ENCODE assay signal across 13 cellular contexts in genomic region chr5:35904443-35905132, GRCh38. TPM values are rescaled to one million over a fixed set of nuclear protein-coding genes. Genes with fewer than 3 reads are reported as not detected.
DNase-seq lines count a peak whose midpoint lies in the region; ATAC-seq, FAIRE-seq and TF ChIP-seq lines count a peak whose summit lies in the region.
"Had no signal": no experiment of that assay in that cellular context is flagged by ENCODE, and none has a peak within 500 bp of the region (broad histone marks: within the 10 kb centered on the region; RNA-seq: fewer than 3 reads in every experiment).

No MANE protein-coding gene starts in this region.

- H3K27ac Mint-ChIP-seq in activated CD8-positive, alpha-beta T cell treated with anti-CD3 and anti-CD28 coated beads, Interleukin-2, amount 10 ng/mL, durations not matched to agents 7 days and 5 days: peak overlapping the region; percentile 85
- H3K27ac Mint-ChIP-seq: H9 had no signal

- H3K4me1 ChIP-seq in aorta (ENCODE audit: control insufficient read depth in 1 of 2, insufficient read depth in 2 of 2, low read length in 2 of 2) (no peaks in the 10 kb centered on the region), mesenchymal stem cell (ENCODE audit: control insufficient read depth, insufficient read depth, low read depth, low read length) (no peaks in the 10 kb centered on the region)
- H3K4me1 ChIP-seq: left lung, right atrium auricular region had no signal

- POLR2A ChIA-PET in activated CD8-positive, alpha-beta T cell treated with anti-CD3 and anti-CD28 coated beads, Interleukin-2, amount 10 ng/mL, durations not matched to agents 7 days and 5 days (lab: Charles Lee): interaction anchor here (0.7 to 1.5 kb wide), 5 partner anchors 23 to 72 kb away, joined by 3 to 6 read pairs (median 5); no protein-coding TSS in a partner anchor

- H3K4me3 Mint-ChIP-seq in activated CD8-positive, alpha-beta T cell treated with anti-CD3 and anti-CD28 coated beads, Interleukin-2, amount 10 ng/mL, durations not matched to agents 7 days and 5 days: peak overlapping the region; percentile 24
- H3K4me3 Mint-ChIP-seq: H9 had no signal

- H2BK15ac ChIP-seq in mesenchymal stem cell (ENCODE audit: low read depth, poor library complexity, severe bottlenecking): no peak overlapping the region

- peak; percentile 69 for DNase-seq in GM10266 (ENCODE audit: extremely low spot score)
- no peak for DNase-seq in GM19239 (ENCODE audit: insufficient read length, low spot score)
- DNase-seq in activated CD8-positive, alpha-beta T cell treated with anti-CD3 and anti-CD28 coated beads, Interleukin-2, amount 10 ng/mL, durations not matched to agents 7 days and 5 days: peak; percentile 41
- no peak for DNase-seq in NCI-H1105 treated with DMSO at 0.1 percent for 48 hours (lab: John Stamatoyannopoulos, UW)
- no peak for DNase-seq in aorta
- no peak for DNase-seq in mesenchymal stem cell
- no peak for DNase-seq in DMS79 (lab: John Stamatoyannopoulos, UW)
- DNase-seq: DMS53, H9, left lung had no signal

- H4K91ac ChIP-seq in mesenchymal stem cell (ENCODE audit: low read length): no peak overlapping the region

- ATAC-seq in HG02938 (IDR thresholded peaks at IDR 0.05; ENCODE audit: unreplicated experiment) (peak; percentile 79), aorta (ENCODE audit: low FRiP score) (no peak)
- ATAC-seq in activated CD8-positive, alpha-beta T cell treated with anti-CD3 and anti-CD28 coated beads, Interleukin-2, amount 10 ng/mL, durations not matched to agents 7 days and 5 days: peak; percentile 20
- ATAC-seq: left lung had no signal

- no peak for TF ChIP-seq CTCF in GM10266 (IDR thresholded peaks at IDR 0.05; ENCODE audit: control insufficient read depth, insufficient read depth, low read depth, missing control alignments)

- CTCF ChIA-PET in activated CD8-positive, alpha-beta T cell treated with anti-CD3 and anti-CD28 coated beads, Interleukin-2, amount 10 ng/mL, durations not matched to agents 7 days and 5 days (lab: Charles Lee): interaction anchor here (1.0 to 5.7 kb wide), 5 partner anchors 21 to 232 kb away, joined by 3 to 29 read pairs (median 4); no protein-coding TSS in a partner anchor

- no peak overlapping the region for H3K4me2 ChIP-seq in mesenchymal stem cell (ENCODE audit: low read length, poor library complexity, severe bottlenecking)

- H3K4me3 ChIP-seq in aorta (ENCODE audit: low read length in 2 of 2): no peak overlapping the region
- no peak overlapping the region for H3K4me3 ChIP-seq in mesenchymal stem cell (ENCODE audit: insufficient read depth in 1 of 2, low read depth in 1 of 2, low read length in 2 of 2)
- H3K4me3 ChIP-seq: cardiac muscle cell, left lung, right atrium auricular region had no signal

- H3K14ac ChIP-seq in mesenchymal stem cell (ENCODE audit: low read length in 2 of 2): no peak overlapping the region

- no peaks in the 10 kb centered on the region for H3K79me1 ChIP-seq in mesenchymal stem cell (replicated peaks; ENCODE audit: low read length, poor library complexity, severe bottlenecking)

- H3K36me3 ChIP-seq in aorta (ENCODE audit: control insufficient read depth in 1 of 2, insufficient read depth in 2 of 2, low read length in 1 of 2): no peaks in the 10 kb centered on the region
- no peaks in the 10 kb centered on the region for H3K36me3 ChIP-seq in mesenchymal stem cell (ENCODE audit: control insufficient read depth in 1 of 2, insufficient read depth in 2 of 2, low read depth in 1 of 2, low read length in 2 of 2)
- H3K36me3 ChIP-seq: cardiac muscle cell, left lung, right atrium auricular region had no signal

- H2BK120ac ChIP-seq in mesenchymal stem cell (ENCODE audit: low read depth, low read length): no peak overlapping the region

- no peaks in the 10 kb centered on the region for H3K27me3 Mint-ChIP-seq in activated CD8-positive, alpha-beta T cell treated with anti-CD3 and anti-CD28 coated beads, Interleukin-2, amount 10 ng/mL, durations not matched to agents 7 days and 5 days (ENCODE audit: low read depth)

- H3K27me3 ChIP-seq in aorta (ENCODE audit: control insufficient read depth in 1 of 2, insufficient read depth in 2 of 2, low read length in 1 of 2): peaks cover 0 to 5% of the 10 kb centered on the region in 2 donors
- no peaks in the 10 kb centered on the region for H3K27me3 ChIP-seq in mesenchymal stem cell (ENCODE audit: control insufficient read depth in 1 of 2, insufficient read depth in 1 of 2, low read length in 2 of 2)
- H3K27me3 ChIP-seq: cardiac muscle cell, left lung, right atrium auricular region had no signal

- H3K23ac ChIP-seq in mesenchymal stem cell (ENCODE audit: low read length in 2 of 2): no peak overlapping the region

- H3K9me3 Mint-ChIP-seq in activated CD8-positive, alpha-beta T cell treated with anti-CD3 and anti-CD28 coated beads, Interleukin-2, amount 10 ng/mL, durations not matched to agents 7 days and 5 days (ENCODE audit: insufficient read depth): peaks cover 17% of the 10 kb centered on the region

- peaks cover 18% of the 10 kb centered on the region for H3K36me3 Mint-ChIP-seq in activated CD8-positive, alpha-beta T cell treated with anti-CD3 and anti-CD28 coated beads, Interleukin-2, amount 10 ng/mL, durations not matched to agents 7 days and 5 days (ENCODE audit: low read depth)

- H4K8ac ChIP-seq in mesenchymal stem cell (ENCODE audit: low read length): no peak overlapping the region

- peak; percentile 69 for FAIRE-seq in GM19239 (lab: Jason Lieb, UNC)

- no peak overlapping the region for H2AK5ac ChIP-seq in mesenchymal stem cell (ENCODE audit: low read length, severe bottlenecking)

- no peaks in the 10 kb centered on the region for H3K9me3 ChIP-seq in aorta (ENCODE audit: control insufficient read depth, low read length)
- no peaks in the 10 kb centered on the region for H3K9me3 ChIP-seq in mesenchymal stem cell (ENCODE audit: control insufficient read depth, low read length)
- H3K9me3 ChIP-seq: left lung, right atrium auricular region had no signal

- H3K18ac ChIP-seq in mesenchymal stem cell (ENCODE audit: low read depth in 1 of 2, low read length in 2 of 2): no peak overlapping the region

- intact Hi-C loops in aorta (cut with DNase I): no loop called here

- H2BK12ac ChIP-seq in mesenchymal stem cell (ENCODE audit: low read length in 2 of 2): no peak overlapping the region

- no peak overlapping the region for H2BK5ac ChIP-seq in mesenchymal stem cell (ENCODE audit: low read depth, low read length, poor library complexity, severe bottlenecking)

- WGBS in aorta, 2 donors: 63 to 67% methylated on average over 11 of the region's 11 CpGs
- 78% methylated on average over 11 of the region's 11 CpGs for WGBS in mesenchymal stem cell

- H2AFZ ChIP-seq in mesenchymal stem cell (ENCODE audit: low read depth, low read length): no peak overlapping the region

- H3K4ac ChIP-seq in mesenchymal stem cell (ENCODE audit: low read depth in 1 of 2, low read length in 2 of 2): no peak overlapping the region

- peaks cover 73% of the 10 kb centered on the region for H3K4me1 Mint-ChIP-seq in activated CD8-positive, alpha-beta T cell treated with anti-CD3 and anti-CD28 coated beads, Interleukin-2, amount 10 ng/mL, durations not matched to agents 7 days and 5 days (ENCODE audit: low read depth)

- no peak overlapping the region for H3K27ac ChIP-seq in aorta (ENCODE audit: low read depth in 1 of 2, low read length in 2 of 2)
- no peak overlapping the region for H3K27ac ChIP-seq in mesenchymal stem cell (ENCODE audit: low read length, poor library complexity, severe bottlenecking)
- H3K27ac ChIP-seq: cardiac muscle cell, left lung, right atrium auricular region had no signal

- H3K9ac ChIP-seq in mesenchymal stem cell (ENCODE audit: low read length): no peak overlapping the region

RNA-seq across cellular contexts. Expression of gene CAPSL, which starts 33.8 kb away (rescaled TPM):
- not detected for total RNA-seq in activated CD8-positive, alpha-beta T cell treated with anti-CD3 and anti-CD28 coated beads, Interleukin-2, amount 10 ng/mL, durations not matched to agents 7 days and 5 days
- total RNA-seq in aorta: not detected
- polyA plus RNA-seq in aorta: not detected
- not detected for polyA plus RNA-seq in mesenchymal stem cell (2013, experiment 1 of 2)
- not detected for polyA plus RNA-seq in mesenchymal stem cell (2013, experiment 2 of 2)
- total RNA-seq: cardiac muscle cell, H9, right atrium auricular region had no signal
- polyA plus RNA-seq: cardiac muscle cell had no signal

RNA-seq across cellular contexts. Expression of gene IL7R, which starts 47.9 kb away (rescaled TPM):
- 10 to 100 TPM; 45.4 to 48.4 TPM for total RNA-seq in activated CD8-positive, alpha-beta T cell treated with anti-CD3 and anti-CD28 coated beads, Interleukin-2, amount 10 ng/mL, durations not matched to agents 7 days and 5 days
- total RNA-seq in aorta: 1 to 10 TPM; 6.8 to 8.6 TPM
- polyA plus RNA-seq in aorta: 1 to 10 TPM in 1 of 2 donors, under 1 TPM in 1; 0.56 to 2.3 TPM
- polyA plus RNA-seq in mesenchymal stem cell (2013, experiment 1 of 2): 36.0 TPM
- polyA plus RNA-seq in mesenchymal stem cell (2013, experiment 2 of 2): 35.3 TPM
- total RNA-seq: cardiac muscle cell, H9 had no signal
- polyA plus RNA-seq: cardiac muscle cell had no signal

Comparison
In these comparisons a context has a peak if more than half of its experiments do, and no peak if none do; other contexts are left out.
1. DNase-seq: peak in GM10266 (single experiment) and activated CD8-positive, alpha-beta T cell treated with anti-CD3 and anti-CD28 coated beads, Interleukin-2, amount 10 ng/mL, durations not matched to agents 7 days and 5 days (single experiment); none in GM19239 (single experiment), NCI-H1105 treated with DMSO at 0.1 percent for 48 hours (single experiment), aorta (0 of 2), mesenchymal stem cell (single experiment) and DMS79 (single experiment).
2. RNA of gene IL7R, which starts 47.9 kb away (total RNA-seq): 45.4 to 48.4 TPM in activated CD8-positive, alpha-beta T cell treated with anti-CD3 and anti-CD28 coated beads, Interleukin-2, amount 10 ng/mL, durations not matched to agents 7 days and 5 days; 6.8 to 8.6 TPM in aorta; every median in the first group is over 4 times any median in the second.